8 cellular contexts compared by ENCODE assay signal in genomic region chr16:970379-970765, GRCh38. TPM values are rescaled to one million over a fixed set of nuclear protein-coding genes. Genes with fewer than 3 reads are reported as not detected.
DNase-seq lines count a peak whose midpoint lies in the region; ATAC-seq, FAIRE-seq and TF ChIP-seq lines count a peak whose summit lies in the region.

No MANE protein-coding gene starts in this region.

- peak overlapping the region; percentile 71 for H3K4me2 ChIP-seq in keratinocyte (ENCODE audit: control insufficient read depth, extremely low read depth, insufficient read depth, low read depth, low read length)

- no peaks in the 10 kb centered on the region for H3K79me2 ChIP-seq in keratinocyte (ENCODE audit: control insufficient read depth, insufficient read depth, low read length)

- H3K27ac Mint-ChIP-seq in CD8-positive, alpha-beta T cell: peak overlapping the region; percentile 75

- POLR2A ChIA-PET in CD8-positive, alpha-beta T cell (lab: Charles Lee): interaction anchor here (0.6 to 4.6 kb wide), 3 partner anchors 11 to 831 kb away, joined by 3 to 39 read pairs (median 3); partner anchors contain the start of genes CHTF18 and SOX8

- H3K4me3 Mint-ChIP-seq in CD8-positive, alpha-beta T cell: peak overlapping the region; percentile 80

- peak overlapping the region; percentile 74 for H3K27ac ChIP-seq in CD8-positive, alpha-beta T cell (ENCODE audit: low read depth, low read length)
- H3K27ac ChIP-seq in keratinocyte (ENCODE audit: control insufficient read depth, insufficient read depth, low read length) (peak overlapping the region; percentile 47), testis (peak overlapping the region in 1 of 2 donors; percentile 66)

- H3K9me3 Mint-ChIP-seq in CD8-positive, alpha-beta T cell: no peaks in the 10 kb centered on the region

- H2AFZ ChIP-seq in keratinocyte (ENCODE audit: control insufficient read depth, low read length): peak overlapping the region; percentile 89

- peak overlapping the region; percentile 89 for H3K4me3 ChIP-seq in CD8-positive, alpha-beta T cell (ENCODE audit: low read depth, low read length)
- H3K4me3 ChIP-seq in adipocyte (ENCODE audit: low read length): peak overlapping the region; percentile 90
- peak overlapping the region; percentile 65 to 79 (median 75) for H3K4me3 ChIP-seq in keratinocyte (ENCODE audit: control insufficient read depth in 2 of 3, extremely low read depth in 1 of 3, insufficient read depth in 2 of 3, low read depth in 1 of 3, low read length in 3 of 3)
- H3K4me3 ChIP-seq in testis: peak overlapping the region; percentile 81 to 87

- H3K9ac ChIP-seq in adipocyte (ENCODE audit: low read length) (peak overlapping the region; percentile 95), keratinocyte (ENCODE audit: control insufficient read depth, extremely low read depth, insufficient read depth, low read length) (peak overlapping the region; percentile 76)

- H4K20me1 ChIP-seq in keratinocyte (ENCODE audit: control insufficient read depth, extremely low read depth, insufficient read depth, low read length): no peaks in the 10 kb centered on the region

- FAIRE-seq in keratinocyte (lab: Jason Lieb, UNC): no peak

- ATAC-seq in CD8-positive, alpha-beta T cell: peak; percentile 30
- ATAC-seq in HG02884 (IDR thresholded peaks at IDR 0.05; ENCODE audit: unreplicated experiment) (peak; percentile 19), HG02870 (IDR thresholded peaks at IDR 0.05; ENCODE audit: unreplicated experiment) (no peak)

- peaks cover 18% of the 10 kb centered on the region for H3K36me3 Mint-ChIP-seq in CD8-positive, alpha-beta T cell

- H3K36me3 ChIP-seq in CD8-positive, alpha-beta T cell (ENCODE audit: insufficient read depth, low read length): no peaks in the 10 kb centered on the region
- H3K36me3 ChIP-seq in adipocyte (ENCODE audit: control insufficient read depth, insufficient read depth, low read length, severe bottlenecking): no peaks in the 10 kb centered on the region
- no peaks in the 10 kb centered on the region for H3K36me3 ChIP-seq in keratinocyte (ENCODE audit: control insufficient read depth in 2 of 2, extremely low read depth in 1 of 2, insufficient read depth in 2 of 2, low read length in 2 of 2)
- H3K36me3 ChIP-seq in testis (ENCODE audit: low read depth, missing control alignments): no peaks in the 10 kb centered on the region

- TF ChIP-seq CTCF in CD8-positive, alpha-beta T cell (IDR thresholded peaks at IDR 0.05): no peak
- TF ChIP-seq CTCF in keratinocyte (optimal IDR thresholded peaks at IDR 0.05 in 1 of 3, IDR thresholded peaks at IDR 0.05 in 1 of 3, conservative IDR thresholded peaks at IDR 0.05 in 1 of 3; ENCODE audit: extremely low read depth in 1 of 3, insufficient read depth in 2 of 3, low read length in 3 of 3): no peak
- no peak for TF ChIP-seq CTCF in testis (IDR thresholded peaks at IDR 0.05)

- H3K4me1 ChIP-seq in CD8-positive, alpha-beta T cell (ENCODE audit: insufficient read depth, low read length): peaks cover 25% of the 10 kb centered on the region
- H3K4me1 ChIP-seq in adipocyte (ENCODE audit: control insufficient read depth, insufficient read depth, low read length) (peaks cover 16% of the 10 kb centered on the region), keratinocyte (ENCODE audit: control insufficient read depth, extremely low read depth, insufficient read depth, low read length) (peaks cover 4% of the 10 kb centered on the region), testis (peaks cover 12% of the 10 kb centered on the region)

- H3K9me1 ChIP-seq in keratinocyte (ENCODE audit: control insufficient read depth, extremely low read depth, insufficient read depth, low read length): no peaks in the 10 kb centered on the region

- dilution Hi-C loops in keratinocyte (cut with MboI; ENCODE audit: extremely low pct_ligation_motif_present, low sequenced_read_pairs): no loop called here

- H3K9me3 ChIP-seq in CD8-positive, alpha-beta T cell (ENCODE audit: low read length): no peaks in the 10 kb centered on the region
- H3K9me3 ChIP-seq in adipocyte (ENCODE audit: control insufficient read depth, low read length) (peaks cover 5% of the 10 kb centered on the region), keratinocyte (ENCODE audit: control insufficient read depth, low read depth, low read length) (peaks cover 20% of the 10 kb centered on the region), testis (no peaks in the 10 kb centered on the region)

- peaks cover 29% of the 10 kb centered on the region for H3K4me1 Mint-ChIP-seq in CD8-positive, alpha-beta T cell (ENCODE audit: low read depth)

- CTCF ChIA-PET in CD8-positive, alpha-beta T cell (lab: Charles Lee): interaction anchor here (1.3 to 1.4 kb wide), 2 partner anchors 9 to 11 kb away, joined by 3 to 4 read pairs; partner anchors contain the start of gene SOX8

- no peaks in the 10 kb centered on the region for H3K27me3 ChIP-seq in CD8-positive, alpha-beta T cell (ENCODE audit: insufficient read depth, low read length)
- H3K27me3 ChIP-seq in adipocyte (replicated peaks; ENCODE audit: control insufficient read depth, insufficient read depth, low read length): peaks cover 7% of the 10 kb centered on the region
- peaks cover 4% of the 10 kb centered on the region for H3K27me3 ChIP-seq in keratinocyte (ENCODE audit: control insufficient read depth, extremely low read depth, insufficient read depth, low read length)
- no peaks in the 10 kb centered on the region for H3K27me3 ChIP-seq in testis

- no peaks in the 10 kb centered on the region for H3K27me3 Mint-ChIP-seq in CD8-positive, alpha-beta T cell (ENCODE audit: low read depth)

- intact Hi-C loops in CD8-positive, alpha-beta T cell (cut with DNase I, micrococcal nuclease): loop anchor here (2.0 to 5.0 kb wide), 3 partner anchors 163 to 182 kb away; partner anchors contain the start of genes CACNA1H (in 1 of the 2), CHTF18 (in 1 of the 2) and RPUSD1 (in 1 of the 2)
- intact Hi-C loops in testis (cut with DNase I; ENCODE audit: low total_unique reads): no loop called here

- DNase-seq in CD8-positive, alpha-beta T cell: no peak
- DNase-seq in adipocyte (ENCODE audit: low read depth) (no peak), keratinocyte (ENCODE audit: low read depth, low spot score) (no peak), testis (no peak), NCI-H1694 treated with DMSO at 0.1 percent for 48 hours (lab: John Stamatoyannopoulos, UW) (no peak), H4 (ENCODE audit: low spot score) (no peak)

- TF ChIP-seq POLR2A in testis (IDR thresholded peaks at IDR 0.05): no peak

- 0 to 1% methylated on average over 3 to 41 of the region's 43 CpGs for WGBS in testis, 2 donors

RNA-seq across cellular contexts. Expression of gene LMF1, which starts 0.4 kb away (rescaled TPM):
- 10 to 100 TPM; 18.2 to 20.1 TPM for total RNA-seq in CD8-positive, alpha-beta T cell
- polyA plus RNA-seq in keratinocyte (3.1 to 6.3 TPM (median 4.2 TPM) in 3 replicates), testis (ENCODE audit: insufficient read depth, low read depth, low replicate concordance) (12.5 TPM)
- polyA plus RNA-seq in keratinocyte (2011; ENCODE audit: low read depth): 3.0 TPM
- polyA plus RNA-seq in keratinocyte (2011; cell fraction: cytosol; rRNA removed): 3.2 TPM in 2 replicates
- polyA plus RNA-seq in keratinocyte (2011; cell fraction: nucleus; rRNA removed): 12.8 and 13.6 TPM in 2 replicates
- polyA plus RNA-seq in keratinocyte (2012; ENCODE audit: low replicate concordance): 5.2 and 6.5 TPM in 2 replicates
- 6.3 to 18.9 TPM (median 15.7 TPM) in 3 replicates for polyA minus RNA-seq in keratinocyte
- polyA minus RNA-seq in keratinocyte (2011; cell fraction: cytosol; rRNA and poly(A)+ RNA removed): 8.1 TPM
- polyA minus RNA-seq in keratinocyte (2011; cell fraction: nucleus; rRNA and poly(A)+ RNA removed): 8.7 and 21.9 TPM in 2 replicates
- 10 to 100 TPM; 66.6 to 83.4 TPM for total RNA-seq in testis
- total RNA-seq in H4 (2014; rRNA removed; shearing (Covaris generic)): 31.1 and 39.9 TPM in 2 replicates

RNA-seq across cellular contexts. Expression of gene SOX8, which starts 11.2 kb away (rescaled TPM):
- total RNA-seq in CD8-positive, alpha-beta T cell: 1 to 10 TPM; 1.1 to 1.4 TPM
- polyA plus RNA-seq in keratinocyte (0.03 to 0.09 TPM in 2 of 3 replicates, not detected in the other), testis (ENCODE audit: insufficient read depth, low read depth, low replicate concordance) (4.3 TPM)
- 0.24 TPM for polyA plus RNA-seq in keratinocyte (2011; ENCODE audit: low read depth)
- polyA plus RNA-seq in keratinocyte (2011; cell fraction: cytosol; rRNA removed): 0.03 and 0.05 TPM in 2 replicates
- 0.13 and 0.39 TPM in 2 replicates for polyA plus RNA-seq in keratinocyte (2011; cell fraction: nucleus; rRNA removed)
- polyA plus RNA-seq in keratinocyte (2012; ENCODE audit: low replicate concordance): 0.25 TPM in 1 of 2 replicates, not detected in the other
- not detected in 3 replicates for polyA minus RNA-seq in keratinocyte
- polyA minus RNA-seq in keratinocyte (2011; cell fraction: cytosol; rRNA and poly(A)+ RNA removed): not detected
- not detected in 2 replicates for polyA minus RNA-seq in keratinocyte (2011; cell fraction: nucleus; rRNA and poly(A)+ RNA removed)
- total RNA-seq in testis: 10 to 100 TPM; 11.2 to 19.6 TPM
- 0.12 and 0.35 TPM in 2 replicates for total RNA-seq in H4 (2014; rRNA removed; shearing (Covaris generic))
